25 cellular contexts compared by ENCODE assay signal in genomic region chr4:95590615-95591014, GRCh38. TPM values are rescaled to one million over a fixed set of nuclear protein-coding genes. Genes with fewer than 3 reads are reported as not detected.
"Had no signal": no experiment of that assay in that cellular context is flagged by ENCODE, and none has a peak within 500 bp of the region (broad histone marks: within the 10 kb centered on the region; RNA-seq: fewer than 3 reads in every experiment).

No MANE protein-coding gene starts in this region.

- H3K4me2 ChIP-seq: smooth muscle cell had no signal

- DNase-seq: dorsolateral prefrontal cortex; effector CD4-positive, alpha-beta T cell; hypothalamus; immature natural killer cell; islet precursor cell; kidney glomerular epithelial cell; left ventricle myocardium superior; mucosa of descending colon; naive B cell; stimulated activated CD4-positive, alpha-beta T cell treated with anti-CD3 and anti-CD28 coated beads, Interleukin-12 subunit alpha, Interleukin-12 subunit beta, amount 100 ng/mL, for 4 hours; stimulated activated CD4-positive, alpha-beta T cell treated with anti-CD3 and anti-CD28 coated beads, Interleukin-1b, Interleukin-23, amount 100 ng/mL, for 48 hours; stimulated activated CD4-positive, alpha-beta T cell treated with anti-CD3 and anti-CD28 coated beads, Interleukin-4, amount 100 ng/mL, for 1 hour; stimulated activated CD8-positive, alpha-beta memory T cell treated with anti-CD3 and anti-CD28 coated beads, Interleukin-4, amount 100 ng/mL, for 48 hours; stimulated activated naive CD4-positive, alpha-beta T cell; stimulated activated naive CD8-positive, alpha-beta T cell treated with anti-CD3 and anti-CD28 coated beads, Interleukin-15, amount 100 ng/mL, for 72 hours; transverse colon; upper lobe of right lung; uterus had no signal

- H3K4me3 ChIP-seq: dorsolateral prefrontal cortex, lung, mucosa of descending colon, smooth muscle cell, suprapubic skin, transverse colon, upper lobe of right lung, uterus had no signal

- ATAC-seq: left ventricle myocardium superior; mucosa of descending colon; natural killer cell treated with Interleukin-12 subunit alpha and Interleukin-12 subunit beta and Interleukin-15 and Interleukin-18, amount 100 ng/mL, for 72 hours; sciatic nerve; stimulated activated naive CD8-positive, alpha-beta T cell treated with anti-CD3 and anti-CD28 coated beads, Interleukin-15, amount 100 ng/mL, for 72 hours; upper lobe of right lung had no signal

- H3K9me3 ChIP-seq: mucosa of descending colon, suprapubic skin, transverse colon, upper lobe of right lung, uterus had no signal

- H3K36me3 ChIP-seq: suprapubic skin, transverse colon, upper lobe of right lung, uterus had no signal

- FAIRE-seq: frontal cortex had no signal

- H3K27me3 ChIP-seq: dorsolateral prefrontal cortex, suprapubic skin, transverse colon, upper lobe of right lung, uterus had no signal

- H3K27ac ChIP-seq: dorsolateral prefrontal cortex, parathyroid adenoma, suprapubic skin, transverse colon, upper lobe of right lung, uterus had no signal

- H3K9ac ChIP-seq: parathyroid adenoma had no signal

- H3K79me2 ChIP-seq: parathyroid adenoma had no signal

- H3K4me1 ChIP-seq: parathyroid adenoma, suprapubic skin, transverse colon, upper lobe of right lung, uterus had no signal

- H2AFZ ChIP-seq: parathyroid adenoma had no signal

RNA-seq across cellular contexts. Expression of gene UNC5C, which starts 41.8 kb away (rescaled TPM):
- total RNA-seq: natural killer cell treated with Interleukin-12 subunit alpha and Interleukin-12 subunit beta and Interleukin-15 and Interleukin-18, amount 100 ng/mL, for 72 hours had no signal
- polyA plus RNA-seq: immature natural killer cell had no signal
